Comparison of ENCODE assay signal across 32 cellular contexts in genomic region chr13:29101404-29101803, GRCh38.
"Had no signal": no experiment of that assay in that cellular context is flagged by ENCODE, and none has a peak within 500 bp of the region (broad histone marks: within the 10 kb centered on the region; RNA-seq: fewer than 3 reads in every experiment).

No MANE protein-coding gene starts in this region.

- ATAC-seq: activated CD4-positive, alpha-beta T cell treated with anti-CD3 and anti-CD28 coated beads for 36 hours; activated CD8-positive, alpha-beta memory T cell treated with anti-CD3 and anti-CD28 coated beads, Interleukin-2, amount 10 ng/mL, durations not matched to agents 7 days and 5 days; activated CD8-positive, alpha-beta T cell treated with anti-CD3 and anti-CD28 coated beads, Interleukin-2, amount 10 ng/mL, durations not matched to agents 7 days and 5 days; activated T-helper 17 cell treated with anti-CD3 and anti-CD28 coated beads, Interleukin-2, amount 50 U/mL, for 72 hours; esophagus mucosa had no signal

- H3K27me3 Mint-ChIP-seq: activated CD4-positive, alpha-beta memory T cell treated with anti-CD3 and anti-CD28 coated beads for 36 hours; activated CD4-positive, alpha-beta T cell treated with anti-CD3 and anti-CD28 coated beads for 36 hours; activated CD4-positive, alpha-beta T cell treated with anti-CD3 and anti-CD28 coated beads, Interleukin-2, amount 10 ng/mL, durations not matched to agents 24 days and 14 days; activated CD8-positive, alpha-beta memory T cell treated with anti-CD3 and anti-CD28 coated beads, Interleukin-2, amount 10 ng/mL, durations not matched to agents 7 days and 5 days; activated naive CD8-positive, alpha-beta T cell; activated T-cell treated with anti-CD3 and anti-CD28 coated beads, Interleukin-2, amount 50 U/mL, for 24 hours; activated T-helper 17 cell treated with anti-CD3 and anti-CD28 coated beads, Interleukin-2, amount 50 U/mL, for 72 hours; central memory CD8-positive, alpha-beta T cell had no signal

- H3K36me3 Mint-ChIP-seq: activated CD4-positive, alpha-beta memory T cell treated with anti-CD3 and anti-CD28 coated beads for 36 hours; activated CD8-positive, alpha-beta memory T cell treated with anti-CD3 and anti-CD28 coated beads, Interleukin-2, amount 10 ng/mL, durations not matched to agents 7 days and 5 days; activated naive CD8-positive, alpha-beta T cell had no signal

- H3K4me3 ChIP-seq: coronary artery, dorsolateral prefrontal cortex had no signal

- H3K4me3 Mint-ChIP-seq: activated CD4-positive, alpha-beta memory T cell treated with anti-CD3 and anti-CD28 coated beads for 36 hours; activated CD4-positive, alpha-beta T cell treated with anti-CD3 and anti-CD28 coated beads for 36 hours; activated CD4-positive, alpha-beta T cell treated with anti-CD3 and anti-CD28 coated beads, Interleukin-2, amount 10 ng/mL, durations not matched to agents 24 days and 14 days; activated CD8-positive, alpha-beta memory T cell treated with anti-CD3 and anti-CD28 coated beads, Interleukin-2, amount 10 ng/mL, durations not matched to agents 7 days and 5 days; activated CD8-positive, alpha-beta T cell treated with anti-CD3 and anti-CD28 coated beads, Interleukin-2, amount 10 ng/mL, durations not matched to agents 7 days and 5 days; activated naive CD8-positive, alpha-beta T cell; activated T-cell treated with anti-CD3 and anti-CD28 coated beads, Interleukin-2, amount 50 U/mL, for 24 hours; activated T-helper 17 cell treated with anti-CD3 and anti-CD28 coated beads, Interleukin-2, amount 50 U/mL, for 72 hours; central memory CD8-positive, alpha-beta T cell; dendritic cell treated with granulocyte-macrophage colony-stimulating factor and Interleukin-4, amounts not matched to agents 40 ng/mL and 50 ng/mL, for 4 days; endodermal cell; T-helper 1 cell treated with Interleukin-12 subunit alpha and Interleukin-12 subunit beta and Interleukin-4 antibody, amounts not matched to agents 30 μg/mL and 1 μg/mL, for 36 hours had no signal

- FAIRE-seq: astrocyte, bronchial epithelial cell, frontal cortex had no signal

- DNase-seq: activated CD4-positive, alpha-beta memory T cell treated with anti-CD3 and anti-CD28 coated beads for 36 hours; activated CD4-positive, alpha-beta T cell treated with anti-CD3 and anti-CD28 coated beads for 36 hours; activated CD4-positive, alpha-beta T cell treated with anti-CD3 and anti-CD28 coated beads, Interleukin-2, amount 10 ng/mL, durations not matched to agents 24 days and 14 days; activated CD4-positive, CD25-positive, alpha-beta regulatory T cell; activated CD4-positive, CD25-positive, alpha-beta regulatory T cell treated with anti-CD3 and anti-CD28 coated beads, Interleukin-2, amount 50 U/mL, for 72 hours; activated CD8-positive, alpha-beta memory T cell treated with anti-CD3 and anti-CD28 coated beads, Interleukin-2, amount 10 ng/mL, durations not matched to agents 7 days and 5 days; activated CD8-positive, alpha-beta memory T cell treated with anti-CD3 and anti-CD28 coated beads, Interleukin-2, amount 50 U/mL, for 4 hours; activated CD8-positive, alpha-beta T cell treated with anti-CD3 and anti-CD28 coated beads, Interleukin-2, amount 10 ng/mL, durations not matched to agents 7 days and 5 days; activated effector memory CD4-positive, alpha-beta T cell treated with Interleukin-2 at 50 U/mL for 16 hours; activated gamma-delta T cell treated with Interleukin-2 at 50 U/mL for 16 hours; activated naive CD4-positive, alpha-beta T cell treated with anti-CD3 and anti-CD28 coated beads, Interleukin-2, amount 50 U/mL, for 16 hours; activated naive CD4-positive, alpha-beta T cell treated with Interleukin-2 at 50 U/mL for 16 hours; activated T-cell treated with anti-CD3 and anti-CD28 coated beads, Interleukin-2, amount 50 U/mL, for 24 hours; amniotic stem cell; anterior cingulate cortex; brain microvascular endothelial cell; dorsolateral prefrontal cortex; effector memory CD4-positive, alpha-beta T cell; endodermal cell; foreskin fibroblast; head of caudate nucleus; T-helper 9 cell had no signal

- H3K27ac Mint-ChIP-seq: activated CD4-positive, alpha-beta memory T cell treated with anti-CD3 and anti-CD28 coated beads for 36 hours; activated CD4-positive, alpha-beta T cell treated with anti-CD3 and anti-CD28 coated beads for 36 hours; activated CD4-positive, alpha-beta T cell treated with anti-CD3 and anti-CD28 coated beads, Interleukin-2, amount 10 ng/mL, durations not matched to agents 24 days and 14 days; activated CD8-positive, alpha-beta memory T cell treated with anti-CD3 and anti-CD28 coated beads, Interleukin-2, amount 10 ng/mL, durations not matched to agents 7 days and 5 days; activated CD8-positive, alpha-beta T cell treated with anti-CD3 and anti-CD28 coated beads, Interleukin-2, amount 10 ng/mL, durations not matched to agents 7 days and 5 days; activated naive CD8-positive, alpha-beta T cell; activated T-cell treated with anti-CD3 and anti-CD28 coated beads, Interleukin-2, amount 50 U/mL, for 24 hours; activated T-helper 17 cell treated with anti-CD3 and anti-CD28 coated beads, Interleukin-2, amount 50 U/mL, for 72 hours; dendritic cell treated with granulocyte-macrophage colony-stimulating factor and Interleukin-4, amounts not matched to agents 40 ng/mL and 50 ng/mL, for 4 days; endodermal cell; T-helper 1 cell treated with Interleukin-12 subunit alpha and Interleukin-12 subunit beta and Interleukin-4 antibody, amounts not matched to agents 30 μg/mL and 1 μg/mL, for 36 hours had no signal

- H3K27ac ChIP-seq: brain microvascular endothelial cell, coronary artery, dorsolateral prefrontal cortex had no signal

- H3K9me3 Mint-ChIP-seq: activated CD4-positive, alpha-beta memory T cell treated with anti-CD3 and anti-CD28 coated beads for 36 hours; activated CD4-positive, alpha-beta T cell treated with anti-CD3 and anti-CD28 coated beads, Interleukin-2, amount 10 ng/mL, durations not matched to agents 24 days and 14 days; activated T-cell treated with anti-CD3 and anti-CD28 coated beads, Interleukin-2, amount 50 U/mL, for 24 hours; endodermal cell; T-helper 1 cell treated with Interleukin-12 subunit alpha and Interleukin-12 subunit beta and Interleukin-4 antibody, amounts not matched to agents 30 μg/mL and 1 μg/mL, for 36 hours had no signal

- H3K36me3 ChIP-seq: brain microvascular endothelial cell had no signal

- H3K4me1 Mint-ChIP-seq: activated CD4-positive, alpha-beta T cell treated with anti-CD3 and anti-CD28 coated beads for 36 hours; activated CD4-positive, alpha-beta T cell treated with anti-CD3 and anti-CD28 coated beads, Interleukin-2, amount 10 ng/mL, durations not matched to agents 24 days and 14 days; activated CD8-positive, alpha-beta memory T cell treated with anti-CD3 and anti-CD28 coated beads, Interleukin-2, amount 10 ng/mL, durations not matched to agents 7 days and 5 days; activated T-helper 17 cell treated with anti-CD3 and anti-CD28 coated beads, Interleukin-2, amount 50 U/mL, for 72 hours; central memory CD8-positive, alpha-beta T cell had no signal

- H3K27me3 ChIP-seq: brain microvascular endothelial cell, dorsolateral prefrontal cortex had no signal
